1 cellular context compared by ENCODE assay signal in genomic region chr3:159819676-159820075, GRCh38.
TF ChIP-seq lines count a peak whose summit lies in the region.

No MANE protein-coding gene starts in this region.

TF ChIP-seq in IMR-90, 13 proteins besides CTCF, POLR2A, EP300 and RAD21 (continued from another document):
- TF ChIP-seq CEBPB (IDR thresholded peaks at IDR 0.05; ENCODE audit: low read depth, low read length) (no peak), MAFK (IDR thresholded peaks at IDR 0.05; ENCODE audit: low read depth, low read length) (no peak), RCOR1 (IDR thresholded peaks at IDR 0.05; ENCODE audit: insufficient replicate concordance, low read length) (no peak), SMC3 (IDR thresholded peaks at IDR 0.05; ENCODE audit: low read depth, low read length) (no peak), FOS (IDR thresholded peaks at IDR 0.05; ENCODE audit: low read depth, low read length) (no peak)
